ENCODE assay signal across 1 cellular context in the genomic region with DNA sequence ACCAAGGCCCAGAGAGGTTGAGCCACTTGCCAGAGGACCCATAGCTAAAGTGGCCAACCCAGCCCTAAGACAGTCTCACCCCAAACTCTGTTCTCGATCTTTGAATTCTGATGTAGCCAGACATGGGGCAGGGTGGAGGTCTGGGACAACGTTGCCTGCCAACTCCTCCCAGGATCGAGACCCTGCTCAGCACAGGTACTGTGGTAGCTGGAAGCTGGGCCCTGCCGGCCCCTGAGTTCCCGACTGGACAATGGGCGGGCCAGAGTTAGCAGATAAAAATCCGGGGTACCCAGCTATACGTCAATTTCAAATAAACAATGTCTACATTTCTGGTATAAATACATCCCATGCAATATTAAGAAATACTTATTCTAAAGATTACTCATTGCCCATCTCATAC.
TF ChIP-seq lines count a peak whose summit lies in the region.

No MANE protein-coding gene starts in this region.

TF ChIP-seq in H1, 55 proteins besides CTCF, POLR2A, EP300 and RAD21:
- no peak for TF ChIP-seq GABPA (IDR thresholded peaks at IDR 0.05; ENCODE audit: borderline replicate concordance, insufficient read depth, low read length)
- TF ChIP-seq RNF2 (IDR thresholded peaks at IDR 0.05; ENCODE audit: borderline replicate concordance, low read depth, low read length, missing control alignments, poor library complexity, severe bottlenecking): no peak
- TF ChIP-seq, protein P1, sequence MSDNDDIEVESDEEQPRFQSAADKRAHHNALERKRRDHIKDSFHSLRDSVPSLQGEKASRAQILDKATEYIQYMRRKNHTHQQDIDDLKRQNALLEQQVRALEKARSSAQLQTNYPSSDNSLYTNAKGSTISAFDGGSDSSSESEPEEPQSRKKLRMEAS (IDR thresholded peaks at IDR 0.05): no peak
